Comparison of ENCODE assay signal across 1 cellular context in genomic region chr3:78287085-78287484, GRCh38.
TF ChIP-seq lines count a peak whose summit lies in the region.

No MANE protein-coding gene starts in this region.

TF ChIP-seq in SK-N-SH, 30 proteins besides CTCF, POLR2A, EP300 and RAD21 (continued from another document):
- TF ChIP-seq REST (IDR thresholded peaks at IDR 0.05; ENCODE audit: low read depth, low read length) (no peak), RFX5 (IDR thresholded peaks at IDR 0.05; ENCODE audit: low read length) (no peak), YY1 (IDR thresholded peaks at IDR 0.05; ENCODE audit: low read depth) (no peak), FOXJ3 (CRISPR knock-in tag; IDR thresholded peaks at IDR 0.05) (no peak), USF1 (IDR thresholded peaks at IDR 0.05; ENCODE audit: borderline replicate concordance, low read depth) (no peak), RCOR1 (IDR thresholded peaks at IDR 0.05; ENCODE audit: low read length) (no peak), SMC3 (IDR thresholded peaks at IDR 0.05; ENCODE audit: low read depth, low read length) (no peak), GABPA (IDR thresholded peaks at IDR 0.05; ENCODE audit: low read depth) (no peak), ELF1 (IDR thresholded peaks at IDR 0.05) (no peak)
TF ChIP-seq in SK-N-SH: peak in this region for 0.
